Comparison of ENCODE assay signal across 8 cellular contexts in the genomic region with DNA sequence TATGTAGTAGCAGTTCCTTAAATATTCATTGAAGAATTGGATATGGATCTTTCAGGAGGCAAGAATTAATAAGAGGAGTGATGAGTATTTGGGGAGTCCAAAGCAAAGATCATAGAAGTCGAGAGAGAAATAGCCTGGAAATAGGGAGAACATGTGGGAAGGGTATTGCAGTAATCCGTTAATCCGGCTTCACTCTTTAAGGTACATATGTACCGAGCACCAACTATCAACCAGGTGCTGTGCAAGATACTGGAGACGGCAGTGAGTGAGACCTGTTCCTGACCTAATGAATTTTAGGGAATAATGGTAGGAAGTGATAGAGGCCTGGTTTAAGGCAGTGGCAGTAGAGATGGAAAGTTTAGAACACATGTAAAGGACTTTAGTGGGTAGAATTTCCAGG. TPM values are rescaled to one million over a fixed set of nuclear protein-coding genes. Genes with fewer than 3 reads are reported as not detected.
DNase-seq lines count a peak whose midpoint lies in the region; ATAC-seq lines count a peak whose summit lies in the region.

No MANE protein-coding gene starts in this region.

- H3K9me3 ChIP-seq in iPS-18c (ENCODE audit: control insufficient read depth, insufficient read depth, low read length) (peaks cover 2% of the 10 kb centered on the region), subcutaneous abdominal adipose tissue (ENCODE audit: control insufficient read depth in 5 of 5, low read length in 5 of 5) (no peaks in the 10 kb centered on the region)

- H3K4me3 ChIP-seq in iPS-18c (ENCODE audit: insufficient read depth, low read depth, low read length) (peak overlapping the region; percentile 87; the same call in 1 of the 2 replicates), subcutaneous abdominal adipose tissue (ENCODE audit: low read depth in 1 of 5, low read length in 5 of 5) (peak overlapping the region; percentile 83 to 95 (median 88))

- peaks cover 13 to 39% (median 37%) of the 10 kb centered on the region in 5 donors for H3K4me1 ChIP-seq in subcutaneous abdominal adipose tissue (ENCODE audit: control insufficient read depth in 5 of 5, insufficient read depth in 5 of 5, low read length in 5 of 5)

- ATAC-seq in activated naive CD4-positive, alpha-beta T cell treated with anti-CD3 and anti-CD28 coated beads, Interleukin-2, amount 50 U/mL, for 72 hours = no peak
- ATAC-seq in HG03442 (IDR thresholded peaks at IDR 0.05; ENCODE audit: unreplicated experiment) = no peak

- H3K36me3 Mint-ChIP-seq in T-helper 2 cell treated with Interferon-gamma antibody and Interleukin-4, amounts not matched to agents 5 μg/mL and 100 μg/mL, for 36 hours (ENCODE audit: low read depth) = peaks cover 40% of the 10 kb centered on the region
- peaks cover 25 to 35% of the 10 kb centered on the region in 2 donors for H3K36me3 Mint-ChIP-seq in activated naive CD4-positive, alpha-beta T cell treated with anti-CD3 and anti-CD28 coated beads, Interleukin-2, amount 50 U/mL, for 72 hours

- no peak for DNase-seq in T-helper 2 cell treated with Interferon-gamma antibody and Interleukin-4, amounts not matched to agents 5 μg/mL and 100 μg/mL, for 36 hours (ENCODE audit: low spot score)
- DNase-seq in T-helper 2 cell = no peak
- no peak for DNase-seq in activated naive CD4-positive, alpha-beta T cell treated with anti-CD3 and anti-CD28 coated beads, Interleukin-2, amount 50 U/mL, for 72 hours (ENCODE audit: low spot score in 2 of 2)
- no peak for DNase-seq in NOMO-1 treated with dmso at 0.1 percent for 144 hours (lab: John Stamatoyannopoulos, UW; ENCODE audit: unreplicated experiment)
- DNase-seq in activated CD8-positive, alpha-beta memory T cell treated with anti-CD3 and anti-CD28 coated beads, Interleukin-2, amount 50 U/mL, for 48 hours = no peak

- peak overlapping the region; percentile 100 for H3K27ac ChIP-seq in subcutaneous abdominal adipose tissue (ENCODE audit: low read depth, low read length)

- peak overlapping the region; percentile 100 for H3K27ac Mint-ChIP-seq in T-helper 2 cell treated with Interferon-gamma antibody and Interleukin-4, amounts not matched to agents 5 μg/mL and 100 μg/mL, for 36 hours
- peak overlapping the region; percentile 99 to 100 for H3K27ac Mint-ChIP-seq in activated naive CD4-positive, alpha-beta T cell treated with anti-CD3 and anti-CD28 coated beads, Interleukin-2, amount 50 U/mL, for 72 hours

- peak overlapping the region; percentile 99 for H3K4me3 Mint-ChIP-seq in T-helper 2 cell treated with Interferon-gamma antibody and Interleukin-4, amounts not matched to agents 5 μg/mL and 100 μg/mL, for 36 hours

- peaks cover 8 to 40% (median 30%) of the 10 kb centered on the region in 5 donors for H3K36me3 ChIP-seq in subcutaneous abdominal adipose tissue (ENCODE audit: control insufficient read depth in 5 of 5, insufficient read depth in 5 of 5, low read length in 5 of 5)

- H3K9me3 Mint-ChIP-seq in T-helper 2 cell treated with Interferon-gamma antibody and Interleukin-4, amounts not matched to agents 5 μg/mL and 100 μg/mL, for 36 hours = no peaks in the 10 kb centered on the region
- no peaks in the 10 kb centered on the region for H3K9me3 Mint-ChIP-seq in activated naive CD4-positive, alpha-beta T cell treated with anti-CD3 and anti-CD28 coated beads, Interleukin-2, amount 50 U/mL, for 72 hours

- peaks cover 28% of the 10 kb centered on the region for H3K4me1 Mint-ChIP-seq in T-helper 2 cell treated with Interferon-gamma antibody and Interleukin-4, amounts not matched to agents 5 μg/mL and 100 μg/mL, for 36 hours (ENCODE audit: low read depth)

- no peaks in the 10 kb centered on the region for H3K27me3 Mint-ChIP-seq in T-helper 2 cell treated with Interferon-gamma antibody and Interleukin-4, amounts not matched to agents 5 μg/mL and 100 μg/mL, for 36 hours (ENCODE audit: low read depth)

- H3K9ac ChIP-seq in subcutaneous abdominal adipose tissue (ENCODE audit: low read length in 5 of 5) = peak overlapping the region in 4 of 5 donors; percentile 88 to 99 (median 94)

- no peaks in the 10 kb centered on the region for H3K27me3 ChIP-seq in subcutaneous abdominal adipose tissue (ENCODE audit: control insufficient read depth in 5 of 5, insufficient read depth in 4 of 5, low read length in 5 of 5)

RNA-seq across cellular contexts. Expression of a gene that starts 1.1 kb away (rescaled TPM):
- 10 to 100 TPM; 45.6 to 62.3 TPM for total RNA-seq in activated naive CD4-positive, alpha-beta T cell treated with anti-CD3 and anti-CD28 coated beads, Interleukin-2, amount 50 U/mL, for 72 hours

RNA-seq across cellular contexts. Expression of a gene that starts 1.5 kb away (rescaled TPM):
- 100 to 1,000 TPM; 171 to 179 TPM for total RNA-seq in activated naive CD4-positive, alpha-beta T cell treated with anti-CD3 and anti-CD28 coated beads, Interleukin-2, amount 50 U/mL, for 72 hours

RNA-seq across cellular contexts. Expression of a gene that starts 9.2 kb away (rescaled TPM):
- total RNA-seq in activated naive CD4-positive, alpha-beta T cell treated with anti-CD3 and anti-CD28 coated beads, Interleukin-2, amount 50 U/mL, for 72 hours = 1 to 10 TPM in 1 of 2 donors, under 1 TPM in 1; 0.55 to 1.5 TPM

RNA-seq across cellular contexts. Expression of a gene that starts 10.8 kb away (rescaled TPM):
- total RNA-seq in activated naive CD4-positive, alpha-beta T cell treated with anti-CD3 and anti-CD28 coated beads, Interleukin-2, amount 50 U/mL, for 72 hours = 100 to 1,000 TPM; 167 to 298 TPM

RNA-seq across cellular contexts. Expression of a gene that starts 13.8 kb away (rescaled TPM):
- total RNA-seq in activated naive CD4-positive, alpha-beta T cell treated with anti-CD3 and anti-CD28 coated beads, Interleukin-2, amount 50 U/mL, for 72 hours = 10 to 100 TPM; 25.9 to 52.4 TPM
